19 cellular contexts compared by ENCODE assay signal in the genomic region with DNA sequence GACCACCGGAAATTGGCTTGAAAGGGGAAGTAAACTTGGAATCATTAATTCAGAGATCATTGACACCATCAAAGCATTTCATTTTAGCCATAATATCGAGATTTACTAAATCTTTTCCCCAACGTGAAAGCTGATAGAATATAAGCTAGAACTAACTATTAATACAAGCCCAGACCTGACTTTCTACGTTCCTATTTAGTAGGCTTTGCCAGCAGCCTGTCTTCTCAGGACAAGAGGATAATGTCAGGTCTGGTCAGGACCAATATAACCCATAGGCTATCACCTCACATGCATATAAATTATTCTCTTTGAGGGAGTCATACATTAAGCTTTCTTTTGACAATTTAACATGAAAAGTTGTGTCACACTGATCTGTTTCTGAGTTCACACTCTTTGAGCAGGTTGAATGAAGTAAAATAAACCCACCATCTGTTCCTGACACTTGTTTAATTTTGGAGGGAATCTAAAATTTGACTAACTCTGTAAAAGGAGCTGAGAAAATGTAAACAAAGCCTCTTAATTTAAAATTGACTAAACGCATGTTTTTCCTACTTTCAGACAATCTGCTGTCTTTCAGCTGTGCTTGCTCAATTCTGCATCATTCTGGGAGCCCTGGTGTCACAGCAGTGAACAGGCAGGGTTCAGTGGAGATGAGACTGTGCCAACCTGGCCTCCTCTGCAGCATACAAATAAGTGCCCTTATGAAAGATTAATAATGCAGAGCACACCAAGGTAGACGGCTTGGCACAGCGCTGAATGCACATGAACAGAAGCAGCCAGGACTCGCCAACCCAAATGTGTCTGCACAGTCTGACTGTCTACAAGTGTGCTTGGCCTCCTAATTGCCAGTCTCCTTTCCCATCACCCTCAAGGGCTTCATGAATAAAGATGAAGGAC.
DNase-seq lines count a peak whose midpoint lies in the region; ATAC-seq and TF ChIP-seq lines count a peak whose summit lies in the region.
"Had no signal": no experiment of that assay in that cellular context is flagged by ENCODE, and none has a peak within 500 bp of the region (broad histone marks: within the 10 kb centered on the region; RNA-seq: fewer than 3 reads in every experiment).

No MANE protein-coding gene starts in this region.

- no peak for TF ChIP-seq CTCF in brain (conservative IDR thresholded peaks at IDR 0.05)

- H3K4me3 Mint-ChIP-seq in brain: peak overlapping the region in 1 of 5 experiments; percentile 63
- H3K4me3 Mint-ChIP-seq in activated naive CD8-positive, alpha-beta T cell treated with anti-CD3 and anti-CD28 coated beads, Interleukin-2, amount 50 U/mL, for 24 hours: no peak overlapping the region
- H3K4me3 Mint-ChIP-seq: activated naive CD8-positive, alpha-beta T cell; naive thymus-derived CD4-positive, alpha-beta T cell had no signal

- no peak for ATAC-seq in activated naive CD8-positive, alpha-beta T cell treated with anti-CD3 and anti-CD28 coated beads, Interleukin-2, amount 50 U/mL, for 24 hours
- ATAC-seq: naive thymus-derived CD4-positive, alpha-beta T cell had no signal

- peaks cover 7 to 26% (median 13%) of the 10 kb centered on the region in 5 experiments for H3K9me3 Mint-ChIP-seq in brain
- H3K9me3 Mint-ChIP-seq in activated naive CD8-positive, alpha-beta T cell treated with anti-CD3 and anti-CD28 coated beads, Interleukin-2, amount 50 U/mL, for 24 hours: peaks cover 5% of the 10 kb centered on the region

- peak overlapping the region in 4 of 5 experiments; percentile 84 to 90 (median 88) for H3K27ac Mint-ChIP-seq in brain
- H3K27ac Mint-ChIP-seq in activated naive CD8-positive, alpha-beta T cell treated with anti-CD3 and anti-CD28 coated beads, Interleukin-2, amount 50 U/mL, for 24 hours: no peak overlapping the region
- H3K27ac Mint-ChIP-seq: activated naive CD8-positive, alpha-beta T cell; naive thymus-derived CD4-positive, alpha-beta T cell had no signal

- H3K36me3 Mint-ChIP-seq in brain: no peaks in the 10 kb centered on the region
- no peaks in the 10 kb centered on the region for H3K36me3 Mint-ChIP-seq in activated naive CD8-positive, alpha-beta T cell treated with anti-CD3 and anti-CD28 coated beads, Interleukin-2, amount 50 U/mL, for 24 hours (ENCODE audit: low read depth)
- H3K36me3 Mint-ChIP-seq: activated naive CD8-positive, alpha-beta T cell; naive thymus-derived CD4-positive, alpha-beta T cell had no signal

- DNase-seq in Ammon's horn (ENCODE audit: low spot score) (peak; percentile 90), NCI-H1694 (lab: John Stamatoyannopoulos, UW) (peak; percentile 90), inferior parietal cortex (ENCODE audit: extremely low spot score) (peak; percentile 68), iPS-NIHi7 (ENCODE audit: extremely low spot score) (no peak), NCI-H187 treated with DMSO at 0.1 percent for 48 hours (lab: John Stamatoyannopoulos, UW) (no peak)
- DNase-seq in stimulated activated CD4-positive, alpha-beta T cell treated with anti-CD3 and anti-CD28 coated beads, Interleukin-4, amount 100 ng/mL, for 24 hours: no peak
- no peak for DNase-seq in activated naive CD8-positive, alpha-beta T cell treated with anti-CD3 and anti-CD28 coated beads, Interleukin-2, amount 50 U/mL, for 24 hours
- DNase-seq: activated CD4-positive, alpha-beta T cell treated with anti-CD3 and anti-CD28 coated beads for 4 hours; brain microvascular endothelial cell; Calu3; dermis blood vessel endothelial cell; kidney glomerular epithelial cell; naive thymus-derived CD4-positive, alpha-beta T cell; NCI-H1417 treated with DMSO at 0.1 percent for 48 hours; NCI-H226; pancreas; testis had no signal

- peaks cover 4% of the 10 kb centered on the region for H3K27me3 Mint-ChIP-seq in brain
- no peaks in the 10 kb centered on the region for H3K27me3 Mint-ChIP-seq in activated naive CD8-positive, alpha-beta T cell treated with anti-CD3 and anti-CD28 coated beads, Interleukin-2, amount 50 U/mL, for 24 hours

- peaks cover 35% of the 10 kb centered on the region for H3K4me1 Mint-ChIP-seq in brain
- no peaks in the 10 kb centered on the region for H3K4me1 Mint-ChIP-seq in activated naive CD8-positive, alpha-beta T cell treated with anti-CD3 and anti-CD28 coated beads, Interleukin-2, amount 50 U/mL, for 24 hours
- H3K4me1 Mint-ChIP-seq: naive thymus-derived CD4-positive, alpha-beta T cell had no signal

Comparison
In these comparisons a context has a peak if more than half of its experiments do, and no peak if none do; other contexts are left out.
1. DNase-seq: peak in Ammon's horn (single experiment), NCI-H1694 (single experiment) and inferior parietal cortex (single experiment); none in stimulated activated CD4-positive, alpha-beta T cell treated with anti-CD3 and anti-CD28 coated beads, Interleukin-4, amount 100 ng/mL, for 24 hours (single experiment), iPS-NIHi7 (single experiment), activated naive CD8-positive, alpha-beta T cell treated with anti-CD3 and anti-CD28 coated beads, Interleukin-2, amount 50 U/mL, for 24 hours (single experiment) and NCI-H187 treated with DMSO at 0.1 percent for 48 hours (single experiment).